Comparison of ENCODE assay signal across 1 cellular context in genomic region chr22:50507421-50507990, GRCh38.
TF ChIP-seq lines count a peak whose summit lies in the region.

TSS of gene LMF2 (minus strand) at chr22:50507702. CDS start at chr22:50507675, 27 bp downstream.

TF ChIP-seq in H1, 55 proteins besides CTCF, POLR2A, EP300 and RAD21 (continued from another document):
- TF ChIP-seq ATF2 (IDR thresholded peaks at IDR 0.05; ENCODE audit: low read length): no peak
- TF ChIP-seq RNF2 (IDR thresholded peaks at IDR 0.05; ENCODE audit: borderline replicate concordance, low read depth, low read length, missing control alignments, poor library complexity, severe bottlenecking): no peak
- TF ChIP-seq HDAC2 (IDR thresholded peaks at IDR 0.05; ENCODE audit: borderline replicate concordance in 1 of 2, low read depth in 2 of 2, low read length in 2 of 2): no peak
- no peak for TF ChIP-seq KDM5A (IDR thresholded peaks at IDR 0.05; ENCODE audit: low read length)
